ENCODE assay signal across 8 cellular contexts in genomic region chr9:99221623-99222415, GRCh38. TPM values are rescaled to one million over a fixed set of nuclear protein-coding genes. Genes with fewer than 3 reads are reported as not detected.
A peak's percentile ranks its signal among the peaks of the same experiment; 100 is the strongest.
DNase-seq lines count a peak whose midpoint lies in the region; ATAC-seq and TF ChIP-seq lines count a peak whose summit lies in the region.

ALG2 (minus strand) TSS chr9:99221942; CDS start chr9:99221894, 48 bp downstream.
SEC61B (plus strand) TSS chr9:99222282; CDS start chr9:99222364, 82 bp downstream.

- peak within 1 kb of the TSS; percentile 99 for H3K27ac ChIP-seq in cardiac muscle cell
- H3K27ac ChIP-seq in parathyroid adenoma: peak within 1 kb of the TSS; percentile 98
- peak within 1 kb of the TSS; percentile 85 to 95 (median 90) for H3K27ac ChIP-seq in tibial nerve

- TF ChIP-seq CTCF in GM12865 (IDR thresholded peaks at IDR 0.05; ENCODE audit: insufficient read depth, low read depth, low read length, missing control alignments) (no peak), cardiac muscle cell (IDR thresholded peaks at IDR 0.05; ENCODE audit: low read depth, low read length) (no peak), parathyroid adenoma (IDR thresholded peaks at IDR 0.05) (no peak), tibial nerve (IDR thresholded peaks at IDR 0.05) (peak in 1 of 5 experiments; percentile 48)

- H3K4me1 ChIP-seq in adipocyte (ENCODE audit: control insufficient read depth, insufficient read depth, low read length) (peaks cover 56% of the 10 kb centered on the region), cardiac muscle cell (ENCODE audit: low read depth) (peaks cover 29% of the 10 kb centered on the region), parathyroid adenoma (peaks cover 2% of the 10 kb centered on the region), tibial nerve (peaks cover 0 to 70% (median 30%) of the 10 kb centered on the region in 4 donors)

- H3K4me3 ChIP-seq in GM12865 (ENCODE audit: low read depth, low read length) (peak within 1 kb of the TSS; percentile 65), adipocyte (ENCODE audit: low read length) (peak within 1 kb of the TSS; percentile 99), cardiac muscle cell (peak within 1 kb of the TSS; percentile 88), parathyroid adenoma (ENCODE audit: low read depth, low read length) (peak within 1 kb of the TSS; percentile 89), tibial nerve (peak within 1 kb of the TSS; percentile 76 to 95 (median 90))

- no peaks in the 10 kb centered on the region for H3K9me3 ChIP-seq in adipocyte (ENCODE audit: control insufficient read depth, low read length)
- H3K9me3 ChIP-seq in cardiac muscle cell (ENCODE audit: low read depth): no peaks in the 10 kb centered on the region
- no peaks in the 10 kb centered on the region for H3K9me3 ChIP-seq in parathyroid adenoma (ENCODE audit: control insufficient read depth, low read length)
- no peaks in the 10 kb centered on the region for H3K9me3 ChIP-seq in tibial nerve

- 0 to 1% methylated on average over 24 to 36 of the region's 69 CpGs for WGBS in tibial nerve, 2 donors

- ATAC-seq in HG02763 (IDR thresholded peaks at IDR 0.05; ENCODE audit: unreplicated experiment): peak; percentile 93

- DNase-seq in GM12865 (ENCODE audit: low read depth): peak; percentile 97
- DNase-seq in NCI-H1417 treated with DMSO at 0.1 percent for 48 hours (lab: John Stamatoyannopoulos, UW): peak; percentile 92
- peak; percentile 95 for DNase-seq in SW480 (ENCODE audit: low spot score)
- peak; percentile 98 for DNase-seq in adipocyte (ENCODE audit: low read depth)
- DNase-seq in cardiac muscle cell (ENCODE audit: low read depth in 1 of 2, low spot score in 1 of 2): peak; percentile 97
- DNase-seq in tibial nerve (ENCODE audit: low spot score in 2 of 2): peak; percentile 89 to 93

- H3K27me3 ChIP-seq in adipocyte (replicated peaks; ENCODE audit: control insufficient read depth, insufficient read depth, low read length): no peaks in the 10 kb centered on the region
- H3K27me3 ChIP-seq in cardiac muscle cell: no peaks in the 10 kb centered on the region
- H3K27me3 ChIP-seq in parathyroid adenoma (ENCODE audit: control insufficient read depth, insufficient read depth, low read length): no peaks in the 10 kb centered on the region
- H3K27me3 ChIP-seq in tibial nerve: no peaks in the 10 kb centered on the region

- peak within 1 kb of the TSS; percentile 66 for H3K4me2 ChIP-seq in parathyroid adenoma (ENCODE audit: low read length)

- TF ChIP-seq POLR2A in tibial nerve (IDR thresholded peaks at IDR 0.05): peak; percentile 78 to 88

- H3K9ac ChIP-seq in adipocyte (ENCODE audit: low read length): peak within 1 kb of the TSS; percentile 99
- H3K9ac ChIP-seq in parathyroid adenoma: peak within 1 kb of the TSS; percentile 89

- H2AFZ ChIP-seq in parathyroid adenoma: peak within 1 kb of the TSS; percentile 90

- peaks cover 20% of the 10 kb centered on the region for H3K79me2 ChIP-seq in parathyroid adenoma

- peak; percentile 88 to 95 for TF ChIP-seq EP300 in tibial nerve (IDR thresholded peaks at IDR 0.05)

- H3K36me3 ChIP-seq in adipocyte (ENCODE audit: control insufficient read depth, insufficient read depth, low read length, severe bottlenecking) (peaks cover 41% of the 10 kb centered on the region), cardiac muscle cell (peaks cover 26% of the 10 kb centered on the region), parathyroid adenoma (ENCODE audit: control insufficient read depth, insufficient read depth, low read length) (no peaks in the 10 kb centered on the region), tibial nerve (peaks cover 0 to 27% (median 0%) of the 10 kb centered on the region in 3 donors)

RNA-seq across cellular contexts. Expression of gene ALG2, which starts in this region (rescaled TPM):
- total RNA-seq in cardiac muscle cell (38.3 and 46.3 TPM in 2 replicates), tibial nerve (10 to 100 TPM; 22.7 to 38.3 (median 29.3) TPM)
- polyA plus RNA-seq in cardiac muscle cell: 44.4 and 46.9 TPM in 2 replicates

RNA-seq across cellular contexts. Expression of gene SEC61B, which starts in this region (rescaled TPM):
- 57.8 and 134 TPM in 2 replicates for total RNA-seq in cardiac muscle cell
- polyA plus RNA-seq in cardiac muscle cell: 176 and 213 TPM in 2 replicates
- total RNA-seq in tibial nerve: 10 to 100 TPM; 41.0 to 99.0 (median 75.1) TPM

Comparison
In these comparisons a context has a peak if more than half of its experiments do, and no peak if none do; other contexts are left out.
1. Peak in every context shown above with its lines: DNase-seq, ATAC-seq, H3K4me3 ChIP-seq and H3K27ac ChIP-seq.